1 cellular context compared by ENCODE assay signal in the genomic region with DNA sequence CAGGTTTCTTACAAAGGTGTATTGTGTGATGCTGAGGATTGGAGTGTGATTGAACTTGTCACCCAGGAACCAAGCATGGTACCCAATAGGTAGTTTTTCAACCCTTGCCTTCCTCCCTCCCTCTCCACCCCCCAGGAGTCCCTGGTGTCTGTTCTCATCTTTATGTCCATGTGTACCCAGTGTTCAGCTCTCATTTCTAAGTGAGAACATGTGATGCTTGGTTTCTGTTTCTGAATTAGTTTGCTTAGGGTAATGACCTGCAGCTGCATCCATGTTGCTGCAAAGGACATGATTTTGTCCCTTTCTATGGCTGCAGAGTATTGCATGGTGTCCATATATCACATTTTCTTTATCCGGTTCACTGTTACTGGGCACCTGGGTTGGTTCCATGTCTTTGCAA.
A peak's percentile ranks its signal among the peaks of the same experiment; 100 is the strongest.
TF ChIP-seq lines count a peak whose summit lies in the region.

No MANE protein-coding gene starts in this region.

TF ChIP-seq in GM12878, 131 proteins besides CTCF, POLR2A, EP300 and RAD21 (continued from another document):
- TF ChIP-seq CUX1 (IDR thresholded peaks at IDR 0.05; ENCODE audit: insufficient replicate concordance, low read depth, low read length) = no peak
- TF ChIP-seq IKZF2 (IDR thresholded peaks at IDR 0.05) = peak in 1 of 2 experiments; percentile 44; a peak in 1 of 4 replicates
- TF ChIP-seq, protein P1, sequence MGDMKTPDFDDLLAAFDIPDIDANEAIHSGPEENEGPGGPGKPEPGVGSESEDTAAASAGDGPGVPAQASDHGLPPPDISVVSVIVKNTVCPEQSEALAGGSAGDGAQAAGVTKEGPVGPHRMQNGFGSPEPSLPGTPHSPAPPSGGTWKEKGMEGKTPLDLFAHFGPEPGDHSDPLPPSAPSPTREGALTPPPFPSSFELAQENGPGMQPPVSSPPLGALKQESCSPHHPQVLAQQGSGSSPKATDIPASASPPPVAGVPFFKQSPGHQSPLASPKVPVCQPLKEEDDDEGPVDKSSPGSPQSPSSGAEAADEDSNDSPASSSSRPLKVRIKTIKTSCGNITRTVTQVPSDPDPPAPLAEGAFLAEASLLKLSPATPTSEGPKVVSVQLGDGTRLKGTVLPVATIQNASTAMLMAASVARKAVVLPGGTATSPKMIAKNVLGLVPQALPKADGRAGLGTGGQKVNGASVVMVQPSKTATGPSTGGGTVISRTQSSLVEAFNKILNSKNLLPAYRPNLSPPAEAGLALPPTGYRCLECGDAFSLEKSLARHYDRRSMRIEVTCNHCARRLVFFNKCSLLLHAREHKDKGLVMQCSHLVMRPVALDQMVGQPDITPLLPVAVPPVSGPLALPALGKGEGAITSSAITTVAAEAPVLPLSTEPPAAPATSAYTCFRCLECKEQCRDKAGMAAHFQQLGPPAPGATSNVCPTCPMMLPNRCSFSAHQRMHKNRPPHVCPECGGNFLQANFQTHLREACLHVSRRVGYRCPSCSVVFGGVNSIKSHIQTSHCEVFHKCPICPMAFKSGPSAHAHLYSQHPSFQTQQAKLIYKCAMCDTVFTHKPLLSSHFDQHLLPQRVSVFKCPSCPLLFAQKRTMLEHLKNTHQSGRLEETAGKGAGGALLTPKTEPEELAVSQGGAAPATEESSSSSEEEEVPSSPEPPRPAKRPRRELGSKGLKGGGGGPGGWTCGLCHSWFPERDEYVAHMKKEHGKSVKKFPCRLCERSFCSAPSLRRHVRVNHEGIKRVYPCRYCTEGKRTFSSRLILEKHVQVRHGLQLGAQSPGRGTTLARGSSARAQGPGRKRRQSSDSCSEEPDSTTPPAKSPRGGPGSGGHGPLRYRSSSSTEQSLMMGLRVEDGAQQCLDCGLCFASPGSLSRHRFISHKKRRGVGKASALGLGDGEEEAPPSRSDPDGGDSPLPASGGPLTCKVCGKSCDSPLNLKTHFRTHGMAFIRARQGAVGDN (IDR thresholded peaks at IDR 0.05) = peak; percentile 86
- TF ChIP-seq TCF12 (IDR thresholded peaks at IDR 0.05; ENCODE audit: low read depth, low read length) = peak; percentile 42; the same call in 1 of the 2 replicates
- peak; percentile 69 for TF ChIP-seq RAD51 (IDR thresholded peaks at IDR 0.05)
- TF ChIP-seq, protein P2, sequence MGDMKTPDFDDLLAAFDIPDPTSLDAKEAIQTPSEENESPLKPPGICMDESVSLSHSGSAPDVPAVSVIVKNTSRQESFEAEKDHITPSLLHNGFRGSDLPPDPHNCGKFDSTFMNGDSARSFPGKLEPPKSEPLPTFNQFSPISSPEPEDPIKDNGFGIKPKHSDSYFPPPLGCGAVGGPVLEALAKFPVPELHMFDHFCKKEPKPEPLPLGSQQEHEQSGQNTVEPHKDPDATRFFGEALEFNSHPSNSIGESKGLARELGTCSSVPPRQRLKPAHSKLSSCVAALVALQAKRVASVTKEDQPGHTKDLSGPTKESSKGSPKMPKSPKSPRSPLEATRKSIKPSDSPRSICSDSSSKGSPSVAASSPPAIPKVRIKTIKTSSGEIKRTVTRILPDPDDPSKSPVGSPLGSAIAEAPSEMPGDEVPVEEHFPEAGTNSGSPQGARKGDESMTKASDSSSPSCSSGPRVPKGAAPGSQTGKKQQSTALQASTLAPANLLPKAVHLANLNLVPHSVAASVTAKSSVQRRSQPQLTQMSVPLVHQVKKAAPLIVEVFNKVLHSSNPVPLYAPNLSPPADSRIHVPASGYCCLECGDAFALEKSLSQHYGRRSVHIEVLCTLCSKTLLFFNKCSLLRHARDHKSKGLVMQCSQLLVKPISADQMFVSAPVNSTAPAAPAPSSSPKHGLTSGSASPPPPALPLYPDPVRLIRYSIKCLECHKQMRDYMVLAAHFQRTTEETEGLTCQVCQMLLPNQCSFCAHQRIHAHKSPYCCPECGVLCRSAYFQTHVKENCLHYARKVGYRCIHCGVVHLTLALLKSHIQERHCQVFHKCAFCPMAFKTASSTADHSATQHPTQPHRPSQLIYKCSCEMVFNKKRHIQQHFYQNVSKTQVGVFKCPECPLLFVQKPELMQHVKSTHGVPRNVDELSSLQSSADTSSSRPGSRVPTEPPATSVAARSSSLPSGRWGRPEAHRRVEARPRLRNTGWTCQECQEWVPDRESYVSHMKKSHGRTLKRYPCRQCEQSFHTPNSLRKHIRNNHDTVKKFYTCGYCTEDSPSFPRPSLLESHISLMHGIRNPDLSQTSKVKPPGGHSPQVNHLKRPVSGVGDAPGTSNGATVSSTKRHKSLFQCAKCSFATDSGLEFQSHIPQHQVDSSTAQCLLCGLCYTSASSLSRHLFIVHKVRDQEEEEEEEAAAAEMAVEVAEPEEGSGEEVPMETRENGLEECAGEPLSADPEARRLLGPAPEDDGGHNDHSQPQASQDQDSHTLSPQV (IDR thresholded peaks at IDR 0.05) = no peak
- 0 out of 4 replicates have a peak, but pooled peaks of 1 of the 2 experiments have one; percentile 26 for TF ChIP-seq CEBPB (IDR thresholded peaks at IDR 0.05; ENCODE audit: borderline replicate concordance in 1 of 2, low read depth in 2 of 2, low read length in 2 of 2)
- TF ChIP-seq, protein P3, sequence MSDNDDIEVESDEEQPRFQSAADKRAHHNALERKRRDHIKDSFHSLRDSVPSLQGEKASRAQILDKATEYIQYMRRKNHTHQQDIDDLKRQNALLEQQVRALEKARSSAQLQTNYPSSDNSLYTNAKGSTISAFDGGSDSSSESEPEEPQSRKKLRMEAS (IDR thresholded peaks at IDR 0.05; ENCODE audit: low read depth, low read length) = peak; percentile 41; the same call in 1 of the 2 replicates
- TF ChIP-seq, protein P4, sequence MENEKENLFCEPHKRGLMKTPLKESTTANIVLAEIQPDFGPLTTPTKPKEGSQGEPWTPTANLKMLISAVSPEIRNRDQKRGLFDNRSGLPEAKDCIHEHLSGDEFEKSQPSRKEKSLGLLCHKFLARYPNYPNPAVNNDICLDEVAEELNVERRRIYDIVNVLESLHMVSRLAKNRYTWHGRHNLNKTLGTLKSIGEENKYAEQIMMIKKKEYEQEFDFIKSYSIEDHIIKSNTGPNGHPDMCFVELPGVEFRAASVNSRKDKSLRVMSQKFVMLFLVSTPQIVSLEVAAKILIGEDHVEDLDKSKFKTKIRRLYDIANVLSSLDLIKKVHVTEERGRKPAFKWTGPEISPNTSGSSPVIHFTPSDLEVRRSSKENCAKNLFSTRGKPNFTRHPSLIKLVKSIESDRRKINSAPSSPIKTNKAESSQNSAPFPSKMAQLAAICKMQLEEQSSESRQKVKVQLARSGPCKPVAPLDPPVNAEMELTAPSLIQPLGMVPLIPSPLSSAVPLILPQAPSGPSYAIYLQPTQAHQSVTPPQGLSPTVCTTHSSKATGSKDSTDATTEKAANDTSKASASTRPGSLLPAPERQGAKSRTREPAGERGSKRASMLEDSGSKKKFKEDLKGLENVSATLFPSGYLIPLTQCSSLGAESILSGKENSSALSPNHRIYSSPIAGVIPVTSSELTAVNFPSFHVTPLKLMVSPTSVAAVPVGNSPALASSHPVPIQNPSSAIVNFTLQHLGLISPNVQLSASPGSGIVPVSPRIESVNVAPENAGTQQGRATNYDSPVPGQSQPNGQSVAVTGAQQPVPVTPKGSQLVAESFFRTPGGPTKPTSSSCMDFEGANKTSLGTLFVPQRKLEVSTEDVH (IDR thresholded peaks at IDR 0.05; ENCODE audit: low read depth, partially characterized antibody) = no peak
- TF ChIP-seq GATAD2B (conservative IDR thresholded peaks at IDR 0.05; ENCODE audit: low read depth) = no peak
- 0 out of 2 replicates have a peak, but pooled peaks have one; percentile 30 for TF ChIP-seq NFIC (IDR thresholded peaks at IDR 0.05; ENCODE audit: low read depth, low read length)
- TF ChIP-seq JUNB (IDR thresholded peaks at IDR 0.05) = peak; percentile 79
- TF ChIP-seq MXI1 (IDR thresholded peaks at IDR 0.05; ENCODE audit: low read depth, low read length) = peak; percentile 52; the same call in 1 of the 2 replicates
- no peak for TF ChIP-seq USF1 (IDR thresholded peaks at IDR 0.05; ENCODE audit: borderline replicate concordance, extremely low read length, insufficient read depth, low read depth, low read length)
- TF ChIP-seq MEF2B (IDR thresholded peaks at IDR 0.05; ENCODE audit: partially characterized antibody, poor library complexity, severe bottlenecking) = peak; percentile 51
- 0 out of 2 replicates have a peak, but pooled peaks have one; percentile 29 for TF ChIP-seq MEF2A (IDR thresholded peaks at IDR 0.05; ENCODE audit: insufficient read depth, low read depth, low read length)
- TF ChIP-seq EED (IDR thresholded peaks at IDR 0.05; ENCODE audit: low read depth) = peak; percentile 28; the same call in 1 of the 2 replicates
- peak; percentile 27; the same call in 1 of the 2 replicates for TF ChIP-seq RELB (IDR thresholded peaks at IDR 0.05; ENCODE audit: low read depth)
- peak; percentile 40; the same call in 1 of the 2 replicates for TF ChIP-seq ATF7 (IDR thresholded peaks at IDR 0.05; ENCODE audit: low read depth)
